In the genomic region with DNA sequence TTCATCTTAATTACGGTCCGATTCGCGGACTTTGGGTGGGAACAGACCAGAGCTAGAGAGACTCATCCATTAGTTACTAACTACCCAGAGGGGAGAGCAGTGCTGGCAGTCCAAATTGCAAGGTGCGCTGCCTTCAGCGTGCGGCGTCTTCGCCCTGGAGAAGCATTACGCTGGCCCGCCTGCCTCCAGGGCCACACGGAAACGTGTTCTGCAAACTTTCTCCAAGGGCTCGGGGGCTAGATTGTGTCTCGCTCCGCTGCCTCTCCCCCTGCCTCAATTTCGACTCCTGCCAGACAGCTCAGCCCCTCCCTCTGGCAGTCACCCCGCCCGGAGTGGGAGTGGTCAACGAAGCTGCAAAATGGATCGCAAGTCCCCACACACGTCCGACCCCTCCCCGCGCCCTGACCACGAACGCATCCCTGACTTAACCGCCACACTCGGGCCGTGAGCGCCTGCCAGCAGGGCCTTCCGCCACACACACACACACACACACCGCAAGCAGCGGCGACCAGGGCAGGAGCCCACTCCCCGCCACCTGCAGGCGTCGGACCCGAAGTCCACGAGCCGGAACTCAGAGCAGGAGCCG, we compare ENCODE assay signal across 9 cellular contexts. TPM values are rescaled to one million over a fixed set of nuclear protein-coding genes. Genes with fewer than 3 reads are reported as not detected.
DNase-seq lines count a peak whose midpoint lies in the region; ATAC-seq, FAIRE-seq and TF ChIP-seq lines count a peak whose summit lies in the region.
"Had no signal": no experiment of that assay in that cellular context is flagged by ENCODE, and none has a peak within 500 bp of the region (broad histone marks: within the 10 kb centered on the region; RNA-seq: fewer than 3 reads in every experiment).

No MANE protein-coding gene starts in this region.

- no peak overlapping the region for H2AFZ ChIP-seq in GM12878 (ENCODE audit: control insufficient read depth, low read depth, low read length)

- H3K36me3 Mint-ChIP-seq in CD8-positive, alpha-beta T cell, result no peaks in the 10 kb centered on the region
- no peaks in the 10 kb centered on the region for H3K36me3 Mint-ChIP-seq in natural killer cell

- no peak overlapping the region for H3K27ac Mint-ChIP-seq in CD8-positive, alpha-beta T cell
- no peak overlapping the region for H3K27ac Mint-ChIP-seq in natural killer cell

- H4K20me1 ChIP-seq in GM12878 (ENCODE audit: control insufficient read depth, insufficient read depth), result no peaks in the 10 kb centered on the region

- intact Hi-C loops in CD8-positive, alpha-beta T cell (cut with DNase I, micrococcal nuclease), result loop anchor here in 1 of 2 experiments (5.0 kb wide), 1 partner anchor 33 kb away; no protein-coding TSS in a partner anchor
- intact Hi-C loops in GM12878 (cut with micrococcal nuclease; ENCODE audit: unreplicated experiment), result no loop called here
- intact Hi-C loops in natural killer cell (cut with micrococcal nuclease), result no loop called here
- intact Hi-C loops in kidney (cut with DNase I), result no loop called here

- peak overlapping the region; percentile 62 for H3K4me3 Mint-ChIP-seq in CD8-positive, alpha-beta T cell
- H3K4me3 Mint-ChIP-seq in natural killer cell, result peak overlapping the region; percentile 53

- no peak for TF ChIP-seq RAD21 in GM12878 (IDR thresholded peaks at IDR 0.05; ENCODE audit: insufficient read depth, low read depth, low read length)

- H3K27me3 Mint-ChIP-seq in CD8-positive, alpha-beta T cell (ENCODE audit: low read depth), result peaks cover 55% of the 10 kb centered on the region
- H3K27me3 Mint-ChIP-seq in natural killer cell (ENCODE audit: low read depth in 2 of 2), result peaks cover 32 to 48% of the 10 kb centered on the region in 2 donors

- TF ChIP-seq CTCF in CD8-positive, alpha-beta T cell (IDR thresholded peaks at IDR 0.05), result no peak
- TF ChIP-seq CTCF in HEK293 (tag by site-specific recombination; IDR thresholded peaks at IDR 0.05) (0 out of 2 replicates have a peak, but pooled peaks have one; percentile 38), GM12878 (IDR thresholded peaks at IDR 0.05 in 2 of 3, conservative IDR thresholded peaks at IDR 0.05 in 1 of 3; ENCODE audit: control insufficient read depth in 2 of 3, extremely low read depth in 1 of 3, insufficient read depth in 1 of 3, low read depth in 3 of 3, low read length in 3 of 3) (no peak), natural killer cell (IDR thresholded peaks at IDR 0.05) (no peak), kidney (IDR thresholded peaks at IDR 0.05; ENCODE audit: borderline replicate concordance, extremely low read depth, insufficient read depth) (no peak)

- H3K9me3 Mint-ChIP-seq in CD8-positive, alpha-beta T cell, result no peaks in the 10 kb centered on the region
- H3K9me3 Mint-ChIP-seq in natural killer cell, result no peaks in the 10 kb centered on the region

- in situ Hi-C loops in GM12878 (cut with MboI), result loop anchor here (25.0 kb wide), 1 partner anchor 147 kb away; no protein-coding TSS in a partner anchor

- H3K9ac ChIP-seq in GM12878 (ENCODE audit: control insufficient read depth, insufficient read depth, low read length) (no peak overlapping the region), kidney (ENCODE audit: low read length in 2 of 2) (no peak overlapping the region)

- no peak for TF ChIP-seq POLR2A in GM12878 (IDR thresholded peaks at IDR 0.05; ENCODE audit: low read depth, low read length)
- TF ChIP-seq POLR2A in GM12892 (IDR thresholded peaks at IDR 0.05; ENCODE audit: low read depth, low read length), result no peak

- no peaks in the 10 kb centered on the region for H3K79me2 ChIP-seq in GM12878 (ENCODE audit: control insufficient read depth, insufficient read depth, low read length)

- RAD21 ChIA-PET in GM12878 (lab: Charles Lee; ENCODE audit: unreplicated experiment), result no interaction called here

- FAIRE-seq in GM12878 (lab: Jason Lieb, UNC) (no peak), kidney (lab: Jason Lieb, UNC) (no peak), GM12892 (lab: Jason Lieb, UNC) (no peak)
- FAIRE-seq: colon had no signal

- no peak for TF ChIP-seq EP300 in GM12878 (IDR thresholded peaks at IDR 0.05; ENCODE audit: borderline replicate concordance in 1 of 2, control insufficient read depth in 1 of 2, low read depth in 2 of 2, low read length in 2 of 2)

- H3K27me3 ChIP-seq in CD8-positive, alpha-beta T cell (ENCODE audit: insufficient read depth, low read length), result peaks cover 37% of the 10 kb centered on the region
- peaks cover 3 to 16% of the 10 kb centered on the region in 2 experiments for H3K27me3 ChIP-seq in GM12878 (replicated peaks in 1 of 2; ENCODE audit: control insufficient read depth in 2 of 2, insufficient read depth in 2 of 2, low read length in 1 of 2)

- no TSS peak for BruUV-seq in GM12878 (replicated peaks; lab: Mats Ljungman, UMichigan)

- CTCF ChIA-PET in CD8-positive, alpha-beta T cell (lab: Charles Lee), result interaction anchor here (0.8 kb wide), 1 partner anchor 14 kb away, joined by 3 read pairs; no protein-coding TSS in a partner anchor
- CTCF ChIA-PET in HEK293 (lab: Yijun Ruan, JAX) (interaction anchor here (0.6 to 3.0 kb wide), 3 partner anchors 9 to 1992 kb away, joined by 4 to 11 read pairs (median 5); no protein-coding TSS in a partner anchor), GM12878 (lab: Yijun Ruan, JAX) (interaction anchor here (4.5 kb wide), 1 partner anchor 10 kb away, joined by 22 read pairs; no protein-coding TSS in a partner anchor)

- peak overlapping the region; percentile 44 for H3K4me2 ChIP-seq in GM12878 (ENCODE audit: control insufficient read depth, insufficient read depth)

- SMC1A ChIA-PET in GM12878 (lab: Charles Lee; ENCODE audit: uncharacterized antibody, unreplicated experiment), result no interaction called here

- no peak for ATAC-seq in CD8-positive, alpha-beta T cell
- ATAC-seq in GM12878, result peak; percentile 61
- peak in 1 of 3 donors; percentile 21 for ATAC-seq in natural killer cell
- no peak for ATAC-seq in HG03354 (IDR thresholded peaks at IDR 0.05; ENCODE audit: poor library complexity, severe bottlenecking, unreplicated experiment)

- no peaks in the 10 kb centered on the region for H3K9me3 ChIP-seq in CD8-positive, alpha-beta T cell (ENCODE audit: low read length)
- H3K9me3 ChIP-seq in HEK293 (ENCODE audit: control insufficient read depth, insufficient read depth, low read depth, low read length) (no peaks in the 10 kb centered on the region), GM12878 (replicated peaks; ENCODE audit: control insufficient read depth, insufficient read depth, low read length) (no peaks in the 10 kb centered on the region), kidney (ENCODE audit: control insufficient read depth in 1 of 2, low read length in 2 of 2) (no peaks in the 10 kb centered on the region)

- peaks cover 9% of the 10 kb centered on the region for H3K4me1 ChIP-seq in CD8-positive, alpha-beta T cell (ENCODE audit: insufficient read depth, low read length)
- H3K4me1 ChIP-seq in HEK293 (ENCODE audit: control insufficient read depth, insufficient read depth, low read length) (no peaks in the 10 kb centered on the region), GM12878 (ENCODE audit: control insufficient read depth, insufficient read depth, low read length) (no peaks in the 10 kb centered on the region), kidney (ENCODE audit: control insufficient read depth in 1 of 2, insufficient read depth in 1 of 2, low read depth in 1 of 2, low read length in 2 of 2) (peaks cover 0 to 4% of the 10 kb centered on the region in 2 donors)

- POLR2A ChIA-PET in CD8-positive, alpha-beta T cell (lab: Charles Lee), result interaction anchor here (0.9 kb wide), 1 partner anchor 9 kb away, joined by 3 read pairs; no protein-coding TSS in a partner anchor
- POLR2A ChIA-PET in HEK293 (lab: Yijun Ruan, JAX), result no interaction called here
- POLR2A ChIA-PET in GM12878 (lab: Charles Lee), result no interaction called here

- no peak for DNase-seq in CD8-positive, alpha-beta T cell
- DNase-seq in GM12878 (ENCODE audit: low read depth, low spot score), result no peak
- DNase-seq in natural killer cell, result no peak
- DNase-seq in iPS-NIHi7 (ENCODE audit: extremely low spot score), result no peak
- no peak for DNase-seq in kidney
- DNase-seq in GM12892 (ENCODE audit: insufficient read length), result no peak

- no peak overlapping the region for H3K27ac ChIP-seq in CD8-positive, alpha-beta T cell (ENCODE audit: low read depth, low read length)
- H3K27ac ChIP-seq in HEK293 (ENCODE audit: extremely low read depth, low read depth, low read length) (no peak overlapping the region), GM12878 (ENCODE audit: control insufficient read depth, insufficient read depth) (no peak overlapping the region), kidney (ENCODE audit: low read depth in 2 of 2, low read length in 2 of 2) (no peak overlapping the region)

- H3K36me3 ChIP-seq in CD8-positive, alpha-beta T cell (ENCODE audit: insufficient read depth, low read length), result no peaks in the 10 kb centered on the region
- no peaks in the 10 kb centered on the region for H3K36me3 ChIP-seq in HEK293 (ENCODE audit: control insufficient read depth in 2 of 2, insufficient read depth in 1 of 2, low read length in 2 of 2)
- H3K36me3 ChIP-seq in GM12878 (ENCODE audit: control insufficient read depth in 2 of 2, insufficient read depth in 2 of 2, low read length in 1 of 2), result no peaks in the 10 kb centered on the region
- no peaks in the 10 kb centered on the region for H3K36me3 ChIP-seq in kidney (ENCODE audit: control insufficient read depth in 1 of 2, insufficient read depth in 2 of 2, low read length in 2 of 2)

- H3K4me1 Mint-ChIP-seq in CD8-positive, alpha-beta T cell (ENCODE audit: low read depth), result peaks cover 12% of the 10 kb centered on the region
- peaks cover 0 to 9% of the 10 kb centered on the region in 2 donors for H3K4me1 Mint-ChIP-seq in natural killer cell

- 41% methylated on average over 29 of the region's 42 CpGs for WGBS in GM12878 (ENCODE audit: insufficient coverage, insufficient replicate concordance, low lambda C conversion rate, missing lambda C conversion rate)

- H3K4me3 ChIP-seq in CD8-positive, alpha-beta T cell (ENCODE audit: low read depth, low read length), result peak overlapping the region; percentile 19
- H3K4me3 ChIP-seq in HEK293 (ENCODE audit: low read depth, low read length) (peak overlapping the region; percentile 21), GM12878 (peak overlapping the region; percentile 41; the same call in 1 of the 2 replicates), kidney (ENCODE audit: low read length in 2 of 2) (no peak overlapping the region)

RNA-seq across cellular contexts. Expression of gene NKAP, which starts 47.0 kb away (rescaled TPM):
- 10 to 100 TPM; 17.4 to 20.1 TPM for total RNA-seq in CD8-positive, alpha-beta T cell
- 12.2 and 14.5 TPM in 2 replicates for total RNA-seq in GM12878 (2013; cell fraction: nucleolus; rRNA removed)
- total RNA-seq in GM12878 (2014; rRNA removed) (5.4 TPM in 2 replicates), GM12878 (2014; rRNA removed; fragmentation: Illumina TruSeq; extraction: Trizol) (5.2 and 5.3 TPM in 2 replicates), GM12878 (2021) (5.9 and 6.9 TPM in 2 replicates), natural killer cell (10 to 100 TPM; 14.7 to 20.0 (median 15.4) TPM), kidney (7.7 TPM)
- 2.5 TPM for polyA plus RNA-seq in GM12878 (2011; ENCODE audit: low read depth)
- polyA plus RNA-seq in GM12878 (2011; rRNA removed) (5.6 and 11.7 TPM in 2 replicates), GM12878 (2014; fragmentation: Illumina TruSeq; extraction: Trizol) (4.9 and 5.1 TPM in 2 replicates), GM12878 (2014; fragmentation: Nextera tagmentation; extraction: Ambion mirVana) (1 to 10 TPM; 2.4 to 5.2 TPM), GM12878 (2014; rRNA removed) (5.1 and 6.7 TPM in 2 replicates), GM12878 (2016; fragmentation: Nextera tagmentation; extraction: Ambion mirVana) (1 to 10 TPM; 4.6 to 4.7 TPM), kidney (ENCODE audit: insufficient read depth, low read depth, low replicate concordance) (9.9 TPM)
- 2.9 and 3.3 TPM in 2 replicates for polyA plus RNA-seq in GM12878 (2011; cell fraction: cytosol; rRNA removed)
- polyA plus RNA-seq in GM12878 (2011; cell fraction: nucleus; rRNA removed), result 2.5 and 3.6 TPM in 2 replicates
- 4.9 and 6.3 TPM in 2 replicates for polyA plus RNA-seq in GM12878 (2012)
- 1.7 and 2.0 TPM in 2 replicates for polyA minus RNA-seq in GM12878 (2011; rRNA and poly(A)+ RNA removed)
- 2.2 and 2.5 TPM in 2 replicates for polyA minus RNA-seq in GM12878 (2011; cell fraction: cytosol; rRNA and poly(A)+ RNA removed)
- polyA minus RNA-seq in GM12878 (2011; cell fraction: nucleus; rRNA and poly(A)+ RNA removed), result 2.9 and 3.6 TPM in 2 replicates
- 8.1 TPM for polyA plus RNA-seq in GM12892 (2012; ENCODE audit: missing spikeins)

Comparison
In these comparisons a context has a peak if more than half of its experiments do, and no peak if none do; other contexts are left out.
1. H3K4me3 ChIP-seq: peak in CD8-positive, alpha-beta T cell (single experiment), HEK293 (single experiment) and GM12878 (single experiment); none in kidney (0 of 2).